8 cellular contexts compared by ENCODE assay signal in genomic region chr1:212752934-212753497, GRCh38. TPM values are rescaled to one million over a fixed set of nuclear protein-coding genes. Genes with fewer than 3 reads are reported as not detected.
DNase-seq lines count a peak whose midpoint lies in the region; ATAC-seq and TF ChIP-seq lines count a peak whose summit lies in the region.

No MANE protein-coding gene starts in this region.

- H3K27ac ChIP-seq in ovary (no peak overlapping the region), endodermal cell (ENCODE audit: low read depth, low read length) (no peak overlapping the region)

- 65 to 82% (median 74%) methylated on average over 3 of the region's 3 CpGs for WGBS in ovary, 3 donors
- 94 to 95% methylated on average over 2 to 3 of the region's 3 CpGs for WGBS in endodermal cell (ENCODE audit: insufficient coverage in 1 of 2, insufficient read length in 1 of 2), 2 experiments

- H3K27ac Mint-ChIP-seq in HFFc6 = peak overlapping the region; percentile 83
- no peak overlapping the region for H3K27ac Mint-ChIP-seq in endodermal cell

- H3K4me1 ChIP-seq in adipocyte (ENCODE audit: control insufficient read depth, insufficient read depth, low read length) (peaks cover 17% of the 10 kb centered on the region), ovary (ENCODE audit: insufficient read depth) (no peaks in the 10 kb centered on the region), endodermal cell (ENCODE audit: control insufficient read depth, insufficient read depth, low read length) (no peaks in the 10 kb centered on the region)

- H3K4me1 Mint-ChIP-seq in HFFc6 (ENCODE audit: low read depth) = peaks cover 43% of the 10 kb centered on the region
- peaks cover 15% of the 10 kb centered on the region for H3K4me1 Mint-ChIP-seq in endodermal cell

- peak; percentile 46 for DNase-seq in GM12865 (ENCODE audit: low read depth)
- DNase-seq in HFFc6 = no peak
- DNase-seq in adipocyte (ENCODE audit: low read depth) = no peak
- no peak for DNase-seq in ovary
- no peak for DNase-seq in anterior cingulate cortex (lab: John Stamatoyannopoulos, UW)
- no peak for DNase-seq in endodermal cell
- DNase-seq in effector CD4-positive, alpha-beta T cell = no peak

- H3K36me3 Mint-ChIP-seq in HFFc6 (ENCODE audit: low read depth) = no peaks in the 10 kb centered on the region
- H3K36me3 Mint-ChIP-seq in endodermal cell (ENCODE audit: low read depth) = peaks cover 2% of the 10 kb centered on the region

- H3K27me3 ChIP-seq in adipocyte (replicated peaks; ENCODE audit: control insufficient read depth, insufficient read depth, low read length) (no peaks in the 10 kb centered on the region), ovary (no peaks in the 10 kb centered on the region), endodermal cell (ENCODE audit: control insufficient read depth, insufficient read depth, low read length, poor library complexity, severe bottlenecking) (no peaks in the 10 kb centered on the region)

- ATAC-seq in HG02678 (IDR thresholded peaks at IDR 0.05; ENCODE audit: unreplicated experiment) = no peak

- H3K9me3 Mint-ChIP-seq in HFFc6 (no peaks in the 10 kb centered on the region), endodermal cell (no peaks in the 10 kb centered on the region)

- H3K9me3 ChIP-seq in adipocyte (ENCODE audit: control insufficient read depth, low read length) = no peaks in the 10 kb centered on the region
- H3K9me3 ChIP-seq in ovary = no peaks in the 10 kb centered on the region
- H3K9me3 ChIP-seq in endodermal cell (ENCODE audit: control insufficient read depth, low read length) = peaks cover 6% of the 10 kb centered on the region

- no peak for TF ChIP-seq POLR2A in ovary (IDR thresholded peaks at IDR 0.05)

- no peak for TF ChIP-seq EP300 in ovary (IDR thresholded peaks at IDR 0.05)

- H3K27me3 Mint-ChIP-seq in HFFc6 (ENCODE audit: insufficient read depth) = no peaks in the 10 kb centered on the region
- no peaks in the 10 kb centered on the region for H3K27me3 Mint-ChIP-seq in endodermal cell (ENCODE audit: insufficient read depth)

- intact Hi-C loops in ovary (cut with DNase I) = no loop called here

- TF ChIP-seq CTCF in GM12865 (IDR thresholded peaks at IDR 0.05; ENCODE audit: insufficient read depth, low read depth, low read length, missing control alignments) (no peak), HFFc6 (IDR thresholded peaks at IDR 0.05) (no peak), ovary (IDR thresholded peaks at IDR 0.05) (no peak), endodermal cell (conservative IDR thresholded peaks at IDR 0.05) (no peak)

- H3K4me3 ChIP-seq in GM12865 (ENCODE audit: low read depth, low read length) = peak overlapping the region; percentile 36
- peak overlapping the region; percentile 77 for H3K4me3 ChIP-seq in adipocyte (ENCODE audit: low read length)
- peak overlapping the region; percentile 9 for H3K4me3 ChIP-seq in ovary
- no peak overlapping the region for H3K4me3 ChIP-seq in endodermal cell (ENCODE audit: low read length)

- H3K9ac ChIP-seq in adipocyte (ENCODE audit: low read length) = peak overlapping the region; percentile 27
- no peak overlapping the region for H3K9ac ChIP-seq in endodermal cell (ENCODE audit: extremely low read depth, low read length, poor library complexity, severe bottlenecking)

- H3K36me3 ChIP-seq in adipocyte (ENCODE audit: control insufficient read depth, insufficient read depth, low read length, severe bottlenecking) (no peaks in the 10 kb centered on the region), ovary (no peaks in the 10 kb centered on the region), endodermal cell (ENCODE audit: control insufficient read depth, insufficient read depth, low read length) (peaks cover 14% of the 10 kb centered on the region)

- peak overlapping the region; percentile 87 for H3K4me3 Mint-ChIP-seq in HFFc6
- no peak overlapping the region for H3K4me3 Mint-ChIP-seq in endodermal cell

RNA-seq across cellular contexts. Expression of gene NSL1, which starts 38.6 kb away (rescaled TPM):
- 10 to 100 TPM; 28.7 to 35.1 (median 30.4) TPM for total RNA-seq in HFFc6 (2021; fragmentation: NEBNext Ultra II Directional; extraction: Animal tissue kit (Norgen Biotek cat#: 25700))
- total RNA-seq in ovary (10 to 100 TPM; 17.2 to 35.2 (median 29.2) TPM), endodermal cell (10 to 100 TPM; 47.6 to 57.7 TPM)
- 10 to 100 TPM; 21.8 to 23.8 TPM for polyA plus RNA-seq in ovary
- polyA plus RNA-seq in endodermal cell (2013, experiment 1 of 2) = 31.9 TPM
- polyA plus RNA-seq in endodermal cell (2013, experiment 2 of 2) = 31.2 TPM

RNA-seq across cellular contexts. Expression of gene TATDN3, which starts 38.7 kb away (rescaled TPM):
- 10 to 100 TPM in 5 of 6 experiments, 1 to 10 TPM in 1; 8.6 to 14.4 (median 12.1) TPM for total RNA-seq in HFFc6 (2021; fragmentation: NEBNext Ultra II Directional; extraction: Animal tissue kit (Norgen Biotek cat#: 25700))
- total RNA-seq in ovary (10 to 100 TPM in 4 of 7 donors, 1 to 10 TPM in 3; 6.8 to 17.1 (median 10.2) TPM), endodermal cell (10 to 100 TPM; 14.9 to 26.3 TPM)
- polyA plus RNA-seq in ovary = 1 to 10 TPM; 9.2 to 9.5 TPM
- polyA plus RNA-seq in endodermal cell (2013, experiment 1 of 2) = 15.0 TPM
- 17.7 TPM for polyA plus RNA-seq in endodermal cell (2013, experiment 2 of 2)

RNA-seq across cellular contexts. Expression of gene BATF3, which starts 53.4 kb away (rescaled TPM):
- 1 to 10 TPM in 5 of 6 experiments, under 1 TPM in 1; 0.89 to 1.7 (median 1.4) TPM for total RNA-seq in HFFc6 (2021; fragmentation: NEBNext Ultra II Directional; extraction: Animal tissue kit (Norgen Biotek cat#: 25700))
- 1 to 10 TPM in 6 of 7 donors, under 1 TPM in 1; 0.71 to 4.2 (median 2.1) TPM for total RNA-seq in ovary
- polyA plus RNA-seq in ovary = 1 to 10 TPM in 1 of 2 donors, under 1 TPM in 1; 0.90 to 1.1 TPM
- 1 to 10 TPM; 1.5 to 4.0 TPM for total RNA-seq in endodermal cell
- 1.1 TPM for polyA plus RNA-seq in endodermal cell (2013, experiment 1 of 2)
- polyA plus RNA-seq in endodermal cell (2013, experiment 2 of 2) = 0.70 TPM
